ENCODE assay signal across 10 cellular contexts in the genomic region with DNA sequence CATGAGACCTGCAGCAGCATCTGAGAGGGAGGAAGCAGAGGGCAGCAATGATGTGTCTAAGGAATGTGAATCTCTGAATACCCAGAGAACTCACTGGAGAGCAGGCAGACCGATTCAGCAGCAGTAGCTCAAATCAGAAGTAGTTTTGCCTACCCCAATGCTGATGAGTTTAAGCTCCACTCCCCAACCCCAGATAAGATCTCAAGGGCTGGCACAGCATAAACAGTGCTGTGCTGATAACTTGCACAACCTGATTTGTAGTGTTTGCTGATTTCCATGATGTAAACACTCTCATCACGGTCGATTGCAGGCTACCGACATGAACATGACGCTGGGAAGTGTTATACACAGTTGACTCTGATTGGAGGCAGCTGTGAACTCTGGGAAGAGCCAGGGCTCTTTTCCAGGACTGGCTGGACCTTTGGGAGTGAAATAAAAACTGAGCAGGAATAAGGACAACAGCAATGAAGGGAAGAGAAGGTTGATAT. TPM values are rescaled to one million over a fixed set of nuclear protein-coding genes. Genes with fewer than 3 reads are reported as not detected.
A peak's percentile ranks its signal among the peaks of the same experiment; 100 is the strongest.
DNase-seq lines count a peak whose midpoint lies in the region; ATAC-seq, FAIRE-seq and TF ChIP-seq lines count a peak whose summit lies in the region.
"Had no signal": no experiment of that assay in that cellular context is flagged by ENCODE, and none has a peak within 500 bp of the region (broad histone marks: within the 10 kb centered on the region; RNA-seq: fewer than 3 reads in every experiment).

No MANE protein-coding gene starts in this region.

- H3K9me3 ChIP-seq in A549 = no peaks in the 10 kb centered on the region
- no peaks in the 10 kb centered on the region for H3K9me3 ChIP-seq in mesodermal cell (ENCODE audit: control insufficient read depth, low read length)

- ATAC-seq in A549 (peak; percentile 34 to 56; a peak in 3 of 6 replicates), HG03025 (IDR thresholded peaks at IDR 0.05; ENCODE audit: low FRiP score, unreplicated experiment) (no peak)
- no peak for ATAC-seq in activated T-helper 17 cell treated with anti-CD3 and anti-CD28 coated beads, Interleukin-2, amount 50 U/mL, for 72 hours (replicated peaks)

- TF ChIP-seq RAD21 in A549 (conservative IDR thresholded peaks at IDR 0.05 in 1 of 2, IDR thresholded peaks at IDR 0.05 in 1 of 2) = no peak

- peak in 1 of 2 experiments; percentile 3 for DNase-seq in A549 (ENCODE audit: low read depth in 1 of 2, low spot score in 1 of 2)
- DNase-seq in HuH-7 (ENCODE audit: low spot score) = peak; percentile 35
- peak; percentile 63 for DNase-seq in choroid plexus epithelial cell (ENCODE audit: low read depth)
- DNase-seq in NCI-H1694 treated with DMSO at 0.1 percent for 48 hours (lab: John Stamatoyannopoulos, UW) = no peak
- DNase-seq in RPMI8226 = no peak
- DNase-seq: activated naive CD8-positive, alpha-beta T cell treated with anti-CD3 and anti-CD28 coated beads, Interleukin-2, amount 10 ng/mL, durations not matched to agents 7 days and 5 days had no signal

- H3K9me3 Mint-ChIP-seq in activated T-helper 17 cell treated with anti-CD3 and anti-CD28 coated beads, Interleukin-2, amount 50 U/mL, for 72 hours = no peaks in the 10 kb centered on the region
- H3K9me3 Mint-ChIP-seq: activated naive CD8-positive, alpha-beta T cell treated with anti-CD3 and anti-CD28 coated beads, Interleukin-2, amount 10 ng/mL, durations not matched to agents 7 days and 5 days had no signal

- H3K27ac ChIP-seq in A549 (no peak overlapping the region), mesodermal cell (ENCODE audit: low read depth, low read length, severe bottlenecking) (peak overlapping the region; percentile 45)

- no peak overlapping the region for H3K27ac Mint-ChIP-seq in activated T-helper 17 cell treated with anti-CD3 and anti-CD28 coated beads, Interleukin-2, amount 50 U/mL, for 72 hours
- H3K27ac Mint-ChIP-seq: activated naive CD8-positive, alpha-beta T cell treated with anti-CD3 and anti-CD28 coated beads, Interleukin-2, amount 10 ng/mL, durations not matched to agents 7 days and 5 days had no signal

- H3K4me1 Mint-ChIP-seq in activated T-helper 17 cell treated with anti-CD3 and anti-CD28 coated beads, Interleukin-2, amount 50 U/mL, for 72 hours = no peaks in the 10 kb centered on the region

- FAIRE-seq in A549 (lab: Jason Lieb, UNC) = no peak

- no peak for TF ChIP-seq EP300 in A549 (IDR thresholded peaks at IDR 0.05)

- CTCF ChIA-PET in A549 (lab: Yijun Ruan, JAX) = interaction anchor here (0.6 kb wide), 2 partner anchors 13 to 97 kb away, joined by 3 read pairs; no protein-coding TSS in a partner anchor

- no peak overlapping the region for H3K4me3 ChIP-seq in A549
- H3K4me3 ChIP-seq in choroid plexus epithelial cell (ENCODE audit: low read depth, low read length) = peak overlapping the region; percentile 30
- H3K4me3 ChIP-seq in mesodermal cell (ENCODE audit: extremely low read depth, insufficient read depth, low read length, poor library complexity, severe bottlenecking) = no peak overlapping the region

- peaks cover 15% of the 10 kb centered on the region for H3K27me3 Mint-ChIP-seq in activated T-helper 17 cell treated with anti-CD3 and anti-CD28 coated beads, Interleukin-2, amount 50 U/mL, for 72 hours

- H3K4me3 Mint-ChIP-seq in activated T-helper 17 cell treated with anti-CD3 and anti-CD28 coated beads, Interleukin-2, amount 50 U/mL, for 72 hours = no peak overlapping the region
- H3K4me3 Mint-ChIP-seq: activated naive CD8-positive, alpha-beta T cell treated with anti-CD3 and anti-CD28 coated beads, Interleukin-2, amount 10 ng/mL, durations not matched to agents 7 days and 5 days had no signal

- no peaks in the 10 kb centered on the region; the same call in 2 of the 3 replicates for H3K4me1 ChIP-seq in A549
- H3K4me1 ChIP-seq in mesodermal cell (ENCODE audit: control insufficient read depth, insufficient read depth, low read length, poor library complexity, severe bottlenecking) = peaks cover 7% of the 10 kb centered on the region

- TF ChIP-seq POLR2A in A549 (IDR thresholded peaks at IDR 0.05; ENCODE audit: low read length) = no peak

- H3K4me2 ChIP-seq in A549 = peak overlapping the region; percentile 55; the same call in 2 of the 3 replicates

- TF ChIP-seq CTCF in A549 (IDR thresholded peaks at IDR 0.05) (no peak), choroid plexus epithelial cell (conservative IDR thresholded peaks at IDR 0.05; ENCODE audit: low read depth, low read length) (no peak)

- no peaks in the 10 kb centered on the region for H3K36me3 ChIP-seq in mesodermal cell (ENCODE audit: control insufficient read depth, insufficient read depth, low read length)

- POLR2A ChIA-PET in A549 (lab: Yijun Ruan, JAX) = no interaction called here

- no peaks in the 10 kb centered on the region for H3K36me3 Mint-ChIP-seq in activated T-helper 17 cell treated with anti-CD3 and anti-CD28 coated beads, Interleukin-2, amount 50 U/mL, for 72 hours (ENCODE audit: low read depth)
- H3K36me3 Mint-ChIP-seq: activated naive CD8-positive, alpha-beta T cell treated with anti-CD3 and anti-CD28 coated beads, Interleukin-2, amount 10 ng/mL, durations not matched to agents 7 days and 5 days had no signal

- WGBS in A549 (ENCODE audit: missing lambda C conversion rate) = 13% methylated on average over 5 of the region's 5 CpGs
- WGBS in mesodermal cell (ENCODE audit: insufficient coverage in 2 of 2), 2 experiments = 73 to 79% methylated on average over 4 to 5 of the region's 5 CpGs

TF ChIP-seq in A549, 52 proteins besides CTCF, POLR2A, EP300 and RAD21:
- TF ChIP-seq ESRRA (IDR thresholded peaks at IDR 0.05; ENCODE audit: borderline replicate concordance, low read length) (no peak), NR3C1 (IDR thresholded peaks at IDR 0.05) (no peak), HOXB13 (CRISPR knock-in tag; IDR thresholded peaks at IDR 0.05; ENCODE audit: low read depth) (no peak), NPAS2 (CRISPR knock-in tag; IDR thresholded peaks at IDR 0.05; ENCODE audit: borderline replicate concordance) (no peak), KDM1A (IDR thresholded peaks at IDR 0.05; ENCODE audit: low read depth) (no peak), CBX8 (IDR thresholded peaks at IDR 0.05) (no peak), CHD2 (IDR thresholded peaks at IDR 0.05; ENCODE audit: low read length, partially characterized antibody) (no peak), FOXS1 (CRISPR knock-in tag; IDR thresholded peaks at IDR 0.05) (no peak)
- TF ChIP-seq, protein P1, sequence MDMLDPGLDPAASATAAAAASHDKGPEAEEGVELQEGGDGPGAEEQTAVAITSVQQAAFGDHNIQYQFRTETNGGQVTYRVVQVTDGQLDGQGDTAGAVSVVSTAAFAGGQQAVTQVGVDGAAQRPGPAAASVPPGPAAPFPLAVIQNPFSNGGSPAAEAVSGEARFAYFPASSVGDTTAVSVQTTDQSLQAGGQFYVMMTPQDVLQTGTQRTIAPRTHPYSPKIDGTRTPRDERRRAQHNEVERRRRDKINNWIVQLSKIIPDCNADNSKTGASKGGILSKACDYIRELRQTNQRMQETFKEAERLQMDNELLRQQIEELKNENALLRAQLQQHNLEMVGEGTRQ (IDR thresholded peaks at IDR 0.05) = no peak

RNA-seq across cellular contexts. Expression of a gene that starts 11.2 kb away (rescaled TPM):
- polyA plus RNA-seq in A549 (2011; rRNA removed) = not detected in 2 replicates
- polyA plus RNA-seq in A549 (2012; cell fraction: cytosol; rRNA removed) = not detected in 2 replicates
- not detected in 2 replicates for polyA plus RNA-seq in A549 (2012; cell fraction: nucleus; rRNA removed)
- polyA plus RNA-seq in A549 (2017; fragmentation: RNase III; extraction: RNeasy Plus Mini Kit Qiagen cat#74134 plus additional on column Dnase treatment) = not detected in 3 replicates
- polyA minus RNA-seq in A549 (2011; rRNA and poly(A)+ RNA removed) = not detected in 2 replicates
- polyA plus RNA-seq in mesodermal cell (2013, experiment 1 of 2) = not detected
- 0.40 TPM for polyA plus RNA-seq in mesodermal cell (2013, experiment 2 of 2)
- total RNA-seq in activated T-helper 17 cell treated with anti-CD3 and anti-CD28 coated beads, Interleukin-2, amount 50 U/mL, for 72 hours = not detected
- total RNA-seq: activated naive CD8-positive, alpha-beta T cell treated with anti-CD3 and anti-CD28 coated beads, Interleukin-2, amount 10 ng/mL, durations not matched to agents 7 days and 5 days; HT1080 had no signal

RNA-seq across cellular contexts. Expression of a gene that starts 31.3 kb away (rescaled TPM):
- not detected in 2 replicates for polyA plus RNA-seq in A549 (2011; rRNA removed)
- polyA plus RNA-seq in A549 (2012; cell fraction: cytosol; rRNA removed) = not detected in 2 replicates
- not detected in 2 replicates for polyA plus RNA-seq in A549 (2012; cell fraction: nucleus; rRNA removed)
- not detected in 3 replicates for polyA plus RNA-seq in A549 (2017; fragmentation: RNase III; extraction: RNeasy Plus Mini Kit Qiagen cat#74134 plus additional on column Dnase treatment)
- not detected in 2 replicates for polyA minus RNA-seq in A549 (2011; rRNA and poly(A)+ RNA removed)
- not detected for polyA plus RNA-seq in mesodermal cell (2013, experiment 1 of 2)
- polyA plus RNA-seq in mesodermal cell (2013, experiment 2 of 2) = not detected
- total RNA-seq in activated T-helper 17 cell treated with anti-CD3 and anti-CD28 coated beads, Interleukin-2, amount 50 U/mL, for 72 hours = 1 to 10 TPM in 1 of 2 donors, not detected in 1; 1.4 TPM

Comparison
In these comparisons a context has a peak if more than half of its experiments do, and no peak if none do; other contexts are left out.
1. ATAC-seq: peak in A549 (2 of 2); none in HG03025 (single experiment) and activated T-helper 17 cell treated with anti-CD3 and anti-CD28 coated beads, Interleukin-2, amount 50 U/mL, for 72 hours (single experiment).
2. DNase-seq: peak in HuH-7 (single experiment) and choroid plexus epithelial cell (single experiment); none in NCI-H1694 treated with DMSO at 0.1 percent for 48 hours (single experiment) and RPMI8226 (single experiment).